In the genomic region with DNA sequence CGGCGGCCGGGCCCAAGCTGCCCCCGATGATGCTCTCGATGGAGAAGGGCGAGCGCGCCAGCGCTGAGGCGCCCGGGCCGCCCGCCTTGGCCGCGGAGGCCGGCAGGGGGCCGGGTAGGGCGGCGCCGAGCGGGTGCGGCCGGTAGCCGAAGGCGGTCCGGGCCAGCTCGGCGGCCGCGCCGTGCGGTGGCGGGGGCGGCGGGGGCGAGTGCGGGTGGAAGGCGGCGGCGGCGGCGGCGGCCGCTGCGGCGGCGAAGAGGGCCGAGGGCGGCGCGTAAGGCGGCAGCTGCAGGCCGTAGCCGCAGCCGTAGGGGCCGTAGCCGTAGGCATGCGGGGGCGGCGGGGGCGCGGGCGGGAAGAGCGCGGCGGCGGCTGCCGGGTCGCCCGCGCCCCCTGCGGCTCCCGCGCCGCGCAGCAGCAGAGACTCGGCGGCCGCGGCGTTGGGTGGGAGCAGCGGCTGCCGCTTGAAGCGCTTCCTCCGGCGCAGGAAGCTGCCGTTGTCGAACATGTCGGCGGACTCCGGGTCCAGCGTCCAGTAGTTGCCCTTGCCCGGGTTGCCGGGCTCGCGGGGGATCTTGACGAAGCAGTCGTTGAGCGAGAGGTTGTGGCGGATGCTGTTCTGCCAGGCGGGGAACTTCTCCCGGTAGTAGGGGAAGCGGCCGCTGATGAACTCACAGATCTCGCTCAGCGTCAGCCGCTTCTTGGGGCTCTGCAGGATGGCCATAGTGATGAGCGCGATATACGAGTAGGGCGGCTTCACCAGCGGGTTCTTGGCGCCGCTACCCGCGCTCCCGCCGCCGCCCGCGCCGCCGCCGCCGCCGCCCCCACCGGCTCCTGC, we compare ENCODE assay signal across 8 cellular contexts. TPM values are rescaled to one million over a fixed set of nuclear protein-coding genes. Genes with fewer than 3 reads are reported as not detected.
DNase-seq lines count a peak whose midpoint lies in the region; ATAC-seq, FAIRE-seq and TF ChIP-seq lines count a peak whose summit lies in the region.

No MANE protein-coding gene starts in this region.

- H3K4me3 Mint-ChIP-seq in Calu3 (ENCODE audit: low read depth, unreplicated experiment) (peak overlapping the region; percentile 83), astrocyte (ENCODE audit: unreplicated experiment) (peak overlapping the region; percentile 89)
- H3K4me3 Mint-ChIP-seq in stimulated activated effector memory CD8-positive, alpha-beta T cell treated with anti-CD3 and anti-CD28 coated beads, Interleukin-12 subunit alpha, Interleukin-12 subunit beta, amount 100 ng/mL, for 72 hours: peak overlapping the region; percentile 75

- ATAC-seq in HCT116 (peak; percentile 35), GM21515 (IDR thresholded peaks at IDR 0.05; ENCODE audit: unreplicated experiment) (no peak)
- peak; percentile 67 for ATAC-seq in stimulated activated effector memory CD8-positive, alpha-beta T cell treated with anti-CD3 and anti-CD28 coated beads, Interleukin-12 subunit alpha, Interleukin-12 subunit beta, amount 100 ng/mL, for 72 hours

- DNase-seq in Calu3 (peak; percentile 64), HCT116 (ENCODE audit: low read depth, low spot score) (no peak), RCC 7860 (ENCODE audit: low spot score) (peak; percentile 5), astrocyte (ENCODE audit: low read depth) (peak; percentile 61), iPS-NIHi7 (ENCODE audit: extremely low spot score) (peak; percentile 26), GM19239 (ENCODE audit: insufficient read length, low spot score) (no peak)
- peak; percentile 36 to 75 for DNase-seq in stimulated activated effector memory CD8-positive, alpha-beta T cell treated with anti-CD3 and anti-CD28 coated beads, Interleukin-12 subunit alpha, Interleukin-12 subunit beta, amount 100 ng/mL, for 72 hours (ENCODE audit: low spot score in 2 of 2)

- RAD21 ChIA-PET in HCT116 (lab: Charles Lee; ENCODE audit: low non-redundant PET in 1 of 2, low total read pairs in 2 of 2, uncharacterized antibody in 2 of 2, unreplicated experiment in 2 of 2): no interaction called here

- BruUV-seq in Calu3 (replicated peaks; lab: Mats Ljungman, UMichigan): no TSS peak
- no TSS peak for BruUV-seq in HCT116 (replicated peaks; lab: Mats Ljungman, UMichigan)

- no peaks in the 10 kb centered on the region for H3K9me2 ChIP-seq in HCT116 (ENCODE audit: insufficient read depth)

- H3K9ac ChIP-seq in HCT116 (ENCODE audit: low read length): peak overlapping the region; percentile 71
- H3K9ac ChIP-seq in astrocyte (ENCODE audit: low read length): peak overlapping the region; percentile 95

- TF ChIP-seq POLR2A in HCT116 (IDR thresholded peaks at IDR 0.05; ENCODE audit: borderline replicate concordance, extremely low read depth, insufficient read depth, insufficient read length): peak; percentile 25

- CTCF ChIA-PET in Calu3 (lab: Charles Lee) (interaction anchor here (1.5 to 1.6 kb wide), 2 partner anchors 229 to 231 kb away, joined by 4 to 15 read pairs; no protein-coding TSS in a partner anchor), HCT116 (lab: Charles Lee) (interaction anchor here (0.9 to 2.9 kb wide), 4 partner anchors 10 to 231 kb away, joined by 3 to 23 read pairs (median 5); a partner anchor contains a TSS)

- POLR2A ChIA-PET in HCT116 (lab: Charles Lee): interaction anchor here (1.1 to 1.6 kb wide), 3 partner anchors 10 to 229 kb away, joined by 3 to 9 read pairs (median 4); no protein-coding TSS in a partner anchor

- H3K27me3 ChIP-seq in HCT116 (ENCODE audit: insufficient read depth, low read length) (no peaks in the 10 kb centered on the region), astrocyte (ENCODE audit: insufficient read depth, low read length) (peaks cover 6% of the 10 kb centered on the region)

- H3K36me3 ChIP-seq in HCT116 (ENCODE audit: control insufficient read depth in 1 of 2, insufficient read depth in 2 of 2, low read length in 2 of 2) (no peaks in the 10 kb centered on the region), astrocyte (ENCODE audit: insufficient read depth, low read length) (peaks cover 3% of the 10 kb centered on the region)

- H3K4me2 ChIP-seq in HCT116 (ENCODE audit: low read length) (peak overlapping the region; percentile 74), astrocyte (ENCODE audit: low read length) (peak overlapping the region; percentile 75)

- FAIRE-seq in RCC 7860 (lab: Jason Lieb, UNC) (no peak), astrocyte (lab: Jason Lieb, UNC) (no peak), GM19239 (lab: Jason Lieb, UNC) (no peak)

- H3K27me3 Mint-ChIP-seq in Calu3 (ENCODE audit: unreplicated experiment) (peaks cover 32% of the 10 kb centered on the region), astrocyte (ENCODE audit: low read depth, unreplicated experiment) (peaks cover 63% of the 10 kb centered on the region)

- TF ChIP-seq CTCF in Calu3 (IDR thresholded peaks at IDR 0.05; ENCODE audit: unreplicated experiment) (no peak), HCT116 (IDR thresholded peaks at IDR 0.05 in 2 of 3, conservative IDR thresholded peaks at IDR 0.05 in 1 of 3; ENCODE audit: borderline replicate concordance in 1 of 3, insufficient read depth in 1 of 3, low read depth in 2 of 3, low read length in 2 of 3) (no peak), astrocyte (IDR thresholded peaks at IDR 0.05; ENCODE audit: insufficient read depth, low read depth, low read length) (no peak)

- intact Hi-C loops in Calu3 (cut with micrococcal nuclease; ENCODE audit: unreplicated experiment): loop anchor here (5.0 kb wide), 1 partner anchor 75 kb away; no protein-coding TSS in a partner anchor
- intact Hi-C loops in HCT116 (cut with micrococcal nuclease): loop anchor here (1.0 kb wide), 1 partner anchor 118 kb away; a partner anchor contains a TSS

- H3K9me3 Mint-ChIP-seq in Calu3 (ENCODE audit: low read depth, unreplicated experiment) (no peaks in the 10 kb centered on the region), astrocyte (ENCODE audit: unreplicated experiment) (peaks cover 17% of the 10 kb centered on the region)
- H3K9me3 Mint-ChIP-seq in stimulated activated effector memory CD8-positive, alpha-beta T cell treated with anti-CD3 and anti-CD28 coated beads, Interleukin-12 subunit alpha, Interleukin-12 subunit beta, amount 100 ng/mL, for 72 hours: no peaks in the 10 kb centered on the region

- H3K4me3 ChIP-seq in HCT116 (replicated peaks in 1 of 2; ENCODE audit: low read depth in 1 of 2, low read length in 2 of 2) (peak overlapping the region; percentile 64 to 67), astrocyte (ENCODE audit: insufficient read depth, low read depth, low read length) (peak overlapping the region; percentile 91)

- H3K4me1 ChIP-seq in HCT116 (ENCODE audit: control insufficient read depth in 1 of 2, insufficient read depth in 2 of 2, low read length in 2 of 2): peaks cover 12 to 29% of the 10 kb centered on the region in 2 experiments; a peak in 3 of 4 replicates
- peaks cover 32% of the 10 kb centered on the region for H3K4me1 ChIP-seq in astrocyte (ENCODE audit: insufficient read depth, low read length)

- TF ChIP-seq RAD21 in HCT116 (IDR thresholded peaks at IDR 0.05; ENCODE audit: low read depth): no peak

- H4K20me1 ChIP-seq in HCT116 (ENCODE audit: insufficient read depth) (no peaks in the 10 kb centered on the region), astrocyte (ENCODE audit: insufficient read depth, low read length) (peaks cover 34% of the 10 kb centered on the region)

- H3K9me3 ChIP-seq in HCT116 (ENCODE audit: control insufficient read depth in 1 of 2, insufficient read depth in 1 of 2, low read depth in 1 of 2, low read length in 2 of 2) (no peaks in the 10 kb centered on the region), astrocyte (ENCODE audit: insufficient read depth, low read depth, low read length) (no peaks in the 10 kb centered on the region)

- H3K36me3 Mint-ChIP-seq in Calu3 (ENCODE audit: insufficient read depth, unreplicated experiment) (peaks cover 36% of the 10 kb centered on the region), astrocyte (ENCODE audit: low read depth, unreplicated experiment) (peaks cover 5% of the 10 kb centered on the region)
- peaks cover 19% of the 10 kb centered on the region for H3K36me3 Mint-ChIP-seq in stimulated activated effector memory CD8-positive, alpha-beta T cell treated with anti-CD3 and anti-CD28 coated beads, Interleukin-12 subunit alpha, Interleukin-12 subunit beta, amount 100 ng/mL, for 72 hours

- H3K79me2 ChIP-seq in HCT116 (ENCODE audit: insufficient read depth, low read length) (peaks cover 21% of the 10 kb centered on the region), astrocyte (ENCODE audit: insufficient read depth, low read length) (peaks cover 60% of the 10 kb centered on the region)

- peaks cover 10% of the 10 kb centered on the region for H3K4me1 Mint-ChIP-seq in Calu3 (ENCODE audit: low read depth, unreplicated experiment)
- H3K4me1 Mint-ChIP-seq in astrocyte (ENCODE audit: low read depth, unreplicated experiment): no peaks in the 10 kb centered on the region
- peaks cover 15% of the 10 kb centered on the region for H3K4me1 Mint-ChIP-seq in stimulated activated effector memory CD8-positive, alpha-beta T cell treated with anti-CD3 and anti-CD28 coated beads, Interleukin-12 subunit alpha, Interleukin-12 subunit beta, amount 100 ng/mL, for 72 hours

- H3K27ac ChIP-seq in HCT116 (ENCODE audit: low read depth, low read length): peak overlapping the region; percentile 89
- H3K27ac ChIP-seq in astrocyte (ENCODE audit: low read depth, low read length): peak overlapping the region; percentile 82

- H2AFZ ChIP-seq in HCT116 (ENCODE audit: low read depth, low read length, poor library complexity, severe bottlenecking) (no peak overlapping the region), astrocyte (ENCODE audit: low read depth, low read length) (no peak overlapping the region)

- H3K27ac Mint-ChIP-seq in Calu3 (ENCODE audit: unreplicated experiment): peak overlapping the region; percentile 49
- H3K27ac Mint-ChIP-seq in astrocyte (ENCODE audit: unreplicated experiment): peak overlapping the region; percentile 90
- H3K27ac Mint-ChIP-seq in stimulated activated effector memory CD8-positive, alpha-beta T cell treated with anti-CD3 and anti-CD28 coated beads, Interleukin-12 subunit alpha, Interleukin-12 subunit beta, amount 100 ng/mL, for 72 hours: no peak overlapping the region

TF ChIP-seq in HCT116, 20 proteins besides CTCF, POLR2A, EP300 and RAD21:
- TF ChIP-seq EGR1 (IDR thresholded peaks at IDR 0.05; ENCODE audit: low read depth): peak; percentile 58
- TF ChIP-seq YY1 (IDR thresholded peaks at IDR 0.05; ENCODE audit: extremely low read depth, insufficient replicate concordance, low read depth, low read length): no peak
- TF ChIP-seq EZH2phosphoT487 (IDR thresholded peaks at IDR 0.05; ENCODE audit: borderline replicate concordance): no peak
- no peak for TF ChIP-seq SRF (IDR thresholded peaks at IDR 0.05; ENCODE audit: low read depth)
- TF ChIP-seq ZFX (IDR thresholded peaks at IDR 0.05): peak; percentile 79

RNA-seq across cellular contexts. Expression of a gene that starts 1.1 kb away (rescaled TPM):
- total RNA-seq in Calu3 (2022) (6.4 and 7.8 TPM in 2 replicates), HCT116 (2021; ENCODE audit: unreplicated experiment) (26.8 TPM), astrocyte (13.5 and 16.9 TPM in 2 replicates)
- polyA plus RNA-seq in HCT116 (2012): 14.1 and 15.8 TPM in 2 replicates

RNA-seq across cellular contexts. Expression of a gene that starts 50.8 kb away (rescaled TPM):
- total RNA-seq in Calu3 (2022) (794 and 872 TPM in 2 replicates), HCT116 (2021; ENCODE audit: unreplicated experiment) (868 TPM), astrocyte (475 and 524 TPM in 2 replicates)
- 624 and 797 TPM in 2 replicates for polyA plus RNA-seq in HCT116 (2012)

Comparison
In these comparisons a context has a peak if more than half of its experiments do, and no peak if none do; other contexts are left out.
1. DNase-seq: peak in Calu3 (single experiment), RCC 7860 (single experiment), astrocyte (single experiment), iPS-NIHi7 (single experiment) and stimulated activated effector memory CD8-positive, alpha-beta T cell treated with anti-CD3 and anti-CD28 coated beads, Interleukin-12 subunit alpha, Interleukin-12 subunit beta, amount 100 ng/mL, for 72 hours (2 of 2); none in HCT116 (single experiment) and GM19239 (single experiment).
2. Peak in every context shown above with its lines, with median percentiles within 50 percentile points of each other: H3K4me3 Mint-ChIP-seq.